19 cellular contexts compared by ENCODE assay signal in genomic region chr9:25864509-25864908, GRCh38.
DNase-seq lines count a peak whose midpoint lies in the region; ATAC-seq, FAIRE-seq and TF ChIP-seq lines count a peak whose summit lies in the region.
"Had no signal": no experiment of that assay in that cellular context is flagged by ENCODE, and none has a peak within 500 bp of the region (broad histone marks: within the 10 kb centered on the region; RNA-seq: fewer than 3 reads in every experiment).

No MANE protein-coding gene starts in this region.

- no peaks in the 10 kb centered on the region for H3K79me2 ChIP-seq in HepG2 (ENCODE audit: insufficient read depth, low read length)
- no peaks in the 10 kb centered on the region for H3K79me2 ChIP-seq in endothelial cell of umbilical vein (ENCODE audit: control insufficient read depth, insufficient read depth, low read length)

- no TSS peak for BruUV-seq in HepG2 (replicated peaks; lab: Mats Ljungman, UMichigan)
- BruUV-seq in endothelial cell of umbilical vein (replicated peaks; lab: Mats Ljungman, UMichigan): no TSS peak

- DNase-seq in right lobe of liver: no peak
- DNase-seq in HepG2 (ENCODE audit: low spot score): no peak
- DNase-seq in M059J (ENCODE audit: low read depth): peak; percentile 17
- DNase-seq in endothelial cell of umbilical vein (ENCODE audit: low read depth, low spot score): peak; percentile 90
- DNase-seq in pulmonary artery endothelial cell (ENCODE audit: low read depth, low spot score): peak; percentile 44
- DNase-seq in activated T-cell treated with anti-CD3 and anti-CD28 coated beads for 4 hours: no peak
- DNase-seq in activated CD4-positive, alpha-beta T cell treated with anti-CD3 and anti-CD28 coated beads, Interleukin-2, amount 50 U/mL, for 1 hour: no peak
- DNase-seq in HTR-8/SVneo (ENCODE audit: insufficient read length, low spot score): no peak
- DNase-seq: Calu3; CD8-positive, alpha-beta T cell; DMS79 treated with DMSO at 0.1 percent for 48 hours; EL; GM23248; HCEC 1CT had no signal

- no peaks in the 10 kb centered on the region for H3K9me3 ChIP-seq in right lobe of liver
- H3K9me3 ChIP-seq in HepG2 (ENCODE audit: low read length): peaks cover 75% of the 10 kb centered on the region
- H3K9me3 ChIP-seq in endothelial cell of umbilical vein (replicated peaks; ENCODE audit: control insufficient read depth, insufficient read depth, low read length): no peaks in the 10 kb centered on the region

- H3K27ac ChIP-seq in right lobe of liver: no peak overlapping the region
- H3K27ac ChIP-seq in HepG2 (ENCODE audit: extremely low read length, insufficient read depth, low read length): no peak overlapping the region
- peak overlapping the region; percentile 87 for H3K27ac ChIP-seq in endothelial cell of umbilical vein (ENCODE audit: insufficient read depth, low read depth, low read length)
- H3K27ac ChIP-seq: 22Rv1; BLaER1 treated with 17β-estradiol and CSF1 and Interleukin-3, amounts not matched to agents 10 nM and 100 nM; GM23248; HL-60 had no signal

- CTCF ChIA-PET in HepG2 (lab: Yijun Ruan, JAX; ENCODE audit: low intra/inter-chr PET ratio, low total read pairs): no interaction called here
- CTCF ChIA-PET in endothelial cell of umbilical vein (lab: Charles Lee): interaction anchor here (0.7 to 1.7 kb wide), 8 partner anchors 12 to 462 kb away, joined by 3 to 7 read pairs (median 3); no protein-coding TSS in a partner anchor

- no peaks in the 10 kb centered on the region for H4K20me1 ChIP-seq in HepG2 (ENCODE audit: insufficient read depth, low read length)
- no peaks in the 10 kb centered on the region for H4K20me1 ChIP-seq in endothelial cell of umbilical vein (replicated peaks; ENCODE audit: control insufficient read depth, extremely low read depth, insufficient read depth, low read length)
- H4K20me1 ChIP-seq: BLaER1 treated with 17β-estradiol and CSF1 and Interleukin-3, amounts not matched to agents 10 nM and 100 nM had no signal

- H3K9ac ChIP-seq in HepG2 (ENCODE audit: insufficient read depth, low read depth, low read length): no peak overlapping the region
- H3K9ac ChIP-seq in endothelial cell of umbilical vein (replicated peaks; ENCODE audit: extremely low read depth, insufficient read depth, low read length): peak overlapping the region; percentile 46
- H3K9ac ChIP-seq: BLaER1 treated with 17β-estradiol and CSF1 and Interleukin-3, amounts not matched to agents 10 nM and 100 nM; GM23248 had no signal

- TF ChIP-seq EP300 in HepG2 (IDR thresholded peaks at IDR 0.05; ENCODE audit: low read depth in 2 of 2, low read length in 2 of 2) (no peak), HepG2 (CRISPR knock-in tag; IDR thresholded peaks at IDR 0.05; ENCODE audit: borderline replicate concordance) (no peak)

- ATAC-seq in right lobe of liver (peak; percentile 26 to 61 (median 40)), HepG2 (no peak)
- ATAC-seq: CD8-positive, alpha-beta T cell had no signal

- no peaks in the 10 kb centered on the region for H3K9me1 ChIP-seq in endothelial cell of umbilical vein (replicated peaks; ENCODE audit: control insufficient read depth, extremely low read depth, insufficient read depth, low read length)

- POLR2A ChIA-PET in HepG2 (lab: Yijun Ruan, JAX): no interaction called here
- POLR2A ChIA-PET in endothelial cell of umbilical vein (lab: Charles Lee): no interaction called here

- FAIRE-seq in HepG2 (lab: Jason Lieb, UNC): no peak
- FAIRE-seq in endothelial cell of umbilical vein (lab: Jason Lieb, UNC): peak; percentile 98
- FAIRE-seq in HTR-8/SVneo (lab: Jason Lieb, UNC): no peak
- FAIRE-seq: GM12892, GM18507 had no signal

- in situ Hi-C loops in HepG2 (cut with HindIII; ENCODE audit: extremely low pct_ligation_motif_present, low pct_unique_long_range_greater_than_20kb): no loop called here

- 29% methylated on average over 1 of the region's 1 CpG for WGBS in right lobe of liver (ENCODE audit: insufficient coverage, low coverage, low lambda C conversion rate, missing lambda C conversion rate)
- WGBS in HepG2 (ENCODE audit: low lambda C conversion rate): 0% methylated on average over 1 of the region's 1 CpG

- H3K4me1 ChIP-seq in right lobe of liver: no peaks in the 10 kb centered on the region
- H3K4me1 ChIP-seq in HepG2 (ENCODE audit: insufficient read depth, low read length): no peaks in the 10 kb centered on the region
- H3K4me1 ChIP-seq in endothelial cell of umbilical vein (ENCODE audit: control insufficient read depth, extremely low read depth, insufficient read depth, low read length): peaks cover 24% of the 10 kb centered on the region
- H3K4me1 ChIP-seq: BLaER1 treated with 17β-estradiol and CSF1 and Interleukin-3, amounts not matched to agents 10 nM and 100 nM had no signal

- TF ChIP-seq RAD21 in HepG2 (CRISPR knock-in tag; IDR thresholded peaks at IDR 0.05): no peak

- H2AFZ ChIP-seq in HepG2 (ENCODE audit: low read length) (no peak overlapping the region), endothelial cell of umbilical vein (ENCODE audit: low read depth, low read length) (peak overlapping the region; percentile 82)
- H2AFZ ChIP-seq: GM23248 had no signal

- dilution Hi-C loops in endothelial cell of umbilical vein (cut with MboI; ENCODE audit: extremely low pct_ligation_motif_present, low sequenced_read_pairs): no loop called here

- TF ChIP-seq CTCF in right lobe of liver (IDR thresholded peaks at IDR 0.05) (no peak), HepG2 (CRISPR knock-in tag; IDR thresholded peaks at IDR 0.05) (no peak), endothelial cell of umbilical vein (IDR thresholded peaks at IDR 0.05; ENCODE audit: extremely low read depth in 1 of 2, insufficient read depth in 1 of 2, low read depth in 1 of 2, low read length in 2 of 2) (no peak)

- intact Hi-C loops in right lobe of liver (cut with DNase I): no loop called here
- intact Hi-C loops in HepG2 (cut with micrococcal nuclease; ENCODE audit: unreplicated experiment): no loop called here
- intact Hi-C loops in endothelial cell of umbilical vein (cut with micrococcal nuclease): loop anchor here (1.0 to 5.0 kb wide), 3 partner anchors 186 to 1093 kb away; partner anchors contain the start of genes IFT74 and TUSC1

- no peak for TF ChIP-seq POLR2A in right lobe of liver (IDR thresholded peaks at IDR 0.05)
- TF ChIP-seq POLR2A in HepG2 (IDR thresholded peaks at IDR 0.05; ENCODE audit: insufficient read depth in 1 of 2, low read depth in 2 of 2, low read length in 2 of 2): no peak
- TF ChIP-seq POLR2A in endothelial cell of umbilical vein (IDR thresholded peaks at IDR 0.05; ENCODE audit: low read depth, low read length): peak; percentile 41

- H3K27me3 ChIP-seq in right lobe of liver (no peaks in the 10 kb centered on the region), HepG2 (ENCODE audit: control insufficient read depth in 1 of 2, insufficient read depth in 2 of 2, low read length in 2 of 2) (no peaks in the 10 kb centered on the region), endothelial cell of umbilical vein (ENCODE audit: control insufficient read depth in 2 of 2, insufficient read depth in 2 of 2, low read length in 2 of 2) (no peaks in the 10 kb centered on the region)
- H3K27me3 ChIP-seq: BLaER1 treated with 17β-estradiol and CSF1 and Interleukin-3, amounts not matched to agents 10 nM and 100 nM had no signal

- H3K4me3 ChIP-seq in right lobe of liver (no peak overlapping the region), HepG2 (replicated peaks in 1 of 3; ENCODE audit: insufficient read depth in 1 of 3, low read depth in 2 of 3, low read length in 3 of 3) (no peak overlapping the region), endothelial cell of umbilical vein (replicated peaks in 1 of 3; ENCODE audit: insufficient read depth in 1 of 3, low read depth in 1 of 3, low read length in 3 of 3) (peak overlapping the region in 1 of 3 experiments; percentile 6)
- H3K4me3 ChIP-seq: BLaER1 treated with 17β-estradiol and CSF1 and Interleukin-3, amounts not matched to agents 10 nM and 100 nM; GM23248 had no signal

- H3K36me3 ChIP-seq in right lobe of liver (no peaks in the 10 kb centered on the region), HepG2 (replicated peaks in 1 of 2; ENCODE audit: control insufficient read depth in 1 of 2, insufficient read depth in 2 of 2, low read length in 2 of 2) (no peaks in the 10 kb centered on the region), endothelial cell of umbilical vein (ENCODE audit: control insufficient read depth in 2 of 2, extremely low read depth in 1 of 2, insufficient read depth in 2 of 2, low read length in 2 of 2) (no peaks in the 10 kb centered on the region)
- H3K36me3 ChIP-seq: BLaER1 treated with 17β-estradiol and CSF1 and Interleukin-3, amounts not matched to agents 10 nM and 100 nM had no signal

- H3K4me2 ChIP-seq in HepG2 (ENCODE audit: low read depth, low read length): no peak overlapping the region
- peak overlapping the region; percentile 85 for H3K4me2 ChIP-seq in endothelial cell of umbilical vein (ENCODE audit: insufficient read depth, low read length)
- H3K4me2 ChIP-seq: BLaER1 treated with 17β-estradiol and CSF1 and Interleukin-3, amounts not matched to agents 10 nM and 100 nM had no signal

TF ChIP-seq in HepG2, 621 proteins besides CTCF, POLR2A, EP300 and RAD21 (continues in another document):
- no peak for TF ChIP-seq ZNF383 (CRISPR knock-in tag; IDR thresholded peaks at IDR 0.05; ENCODE audit: borderline replicate concordance)
- no peak for TF ChIP-seq PHB2 (IDR thresholded peaks at IDR 0.05; ENCODE audit: partially characterized antibody)

TF ChIP-seq in endothelial cell of umbilical vein, 7 proteins besides CTCF, POLR2A, EP300 and RAD21:
- peak; percentile 84 for TF ChIP-seq POLR2AphosphoS5 (IDR thresholded peaks at IDR 0.05; ENCODE audit: insufficient read depth, low read depth, low read length)
- no peak for TF ChIP-seq MYC (IDR thresholded peaks at IDR 0.05; ENCODE audit: low read depth, low read length)
- peak; percentile 78 for TF ChIP-seq GATA2 (IDR thresholded peaks at IDR 0.05; ENCODE audit: insufficient read depth, insufficient read length, low read depth, low read length)
- no peak for TF ChIP-seq EZH2 (IDR thresholded peaks at IDR 0.05; ENCODE audit: borderline replicate concordance, low read depth, low read length, severe bottlenecking)
- peak; percentile 85 for TF ChIP-seq JUN (IDR thresholded peaks at IDR 0.05; ENCODE audit: borderline replicate concordance, insufficient read depth, insufficient read length, low read depth)
- peak; percentile 86 for TF ChIP-seq FOS (IDR thresholded peaks at IDR 0.05; ENCODE audit: borderline replicate concordance, insufficient read depth, low read length)
- no peak for TF ChIP-seq MAX (IDR thresholded peaks at IDR 0.05; ENCODE audit: insufficient read depth, insufficient read length)

Comparison
In these comparisons a context has a peak if more than half of its experiments do, and no peak if none do; other contexts are left out.
1. DNase-seq: peak in M059J (single experiment), endothelial cell of umbilical vein (single experiment) and pulmonary artery endothelial cell (single experiment); none in right lobe of liver (0 of 3), HepG2 (single experiment), activated T-cell treated with anti-CD3 and anti-CD28 coated beads for 4 hours (single experiment), activated CD4-positive, alpha-beta T cell treated with anti-CD3 and anti-CD28 coated beads, Interleukin-2, amount 50 U/mL, for 1 hour (single experiment) and HTR-8/SVneo (single experiment).